14 cellular contexts compared by ENCODE assay signal in genomic region chr6:6125495-6125894, GRCh38.
DNase-seq lines count a peak whose midpoint lies in the region; ATAC-seq and TF ChIP-seq lines count a peak whose summit lies in the region.
"Had no signal": no experiment of that assay in that cellular context is flagged by ENCODE, and none has a peak within 500 bp of the region (broad histone marks: within the 10 kb centered on the region; RNA-seq: fewer than 3 reads in every experiment).

No MANE protein-coding gene starts in this region.

- no peak overlapping the region for H3K4me3 ChIP-seq in cardiac muscle cell
- H3K4me3 ChIP-seq in tibial nerve: no peak overlapping the region
- H3K4me3 ChIP-seq: GM12878 had no signal

- TF ChIP-seq POLR2A in tibial nerve (IDR thresholded peaks at IDR 0.05): no peak

- intact Hi-C loops in Right ventricle myocardium superior (cut with DNase I): no loop called here

- H3K4me1 ChIP-seq in cardiac muscle cell (ENCODE audit: low read depth) (peaks cover 5% of the 10 kb centered on the region), tibial nerve (no peaks in the 10 kb centered on the region)

- H3K36me3 ChIP-seq in cardiac muscle cell: no peaks in the 10 kb centered on the region
- no peaks in the 10 kb centered on the region for H3K36me3 ChIP-seq in tibial nerve

- no peak for TF ChIP-seq EP300 in tibial nerve (IDR thresholded peaks at IDR 0.05)

- TF ChIP-seq CTCF in cardiac muscle cell (IDR thresholded peaks at IDR 0.05; ENCODE audit: low read depth, low read length) (no peak), tibial nerve (IDR thresholded peaks at IDR 0.05) (no peak)

- H3K27me3 ChIP-seq in cardiac muscle cell (no peaks in the 10 kb centered on the region), tibial nerve (no peaks in the 10 kb centered on the region)

- 79 to 81% methylated on average over 3 of the region's 3 CpGs for WGBS in tibial nerve, 2 donors

- peak; percentile 8 for DNase-seq in NCI-H748 (lab: John Stamatoyannopoulos, UW; ENCODE audit: unreplicated experiment)
- DNase-seq in NCI-H748 treated with DMSO at 0.1 percent for 48 hours (lab: John Stamatoyannopoulos, UW): no peak
- peak in 1 of 2 donors; percentile 2 for DNase-seq in cardiac muscle cell (ENCODE audit: low read depth in 1 of 2, low spot score in 1 of 2)
- DNase-seq in Right ventricle myocardium superior: no peak
- peak; percentile 14 for DNase-seq in NCI-H69 (lab: John Stamatoyannopoulos, UW)
- peak; percentile 43 for DNase-seq in superior temporal gyrus (ENCODE audit: extremely low spot score)
- DNase-seq in tibial nerve (ENCODE audit: low spot score in 2 of 2): no peak
- no peak for DNase-seq in stimulated activated CD4-positive, alpha-beta T cell treated with anti-CD3 and anti-CD28 coated beads, Interleukin-15, amount 100 ng/mL, for 24 hours
- DNase-seq: CD8-positive, alpha-beta T cell; COR-L47; DMS79 had no signal

- ATAC-seq in Right ventricle myocardium superior (ENCODE audit: poor library complexity): no peak
- ATAC-seq: CD8-positive, alpha-beta T cell; GM12878; HCT116; HepG2 had no signal

- H3K27ac ChIP-seq in cardiac muscle cell (peak overlapping the region; percentile 35), tibial nerve (no peak overlapping the region)

- H3K9me3 ChIP-seq in cardiac muscle cell (ENCODE audit: low read depth) (no peaks in the 10 kb centered on the region), tibial nerve (peaks cover 0 to 20% (median 0%) of the 10 kb centered on the region in 4 donors)

Comparison
In these comparisons a context has a peak if more than half of its experiments do, and no peak if none do; other contexts are left out.
1. DNase-seq: peak in NCI-H748 (single experiment), NCI-H69 (single experiment) and superior temporal gyrus (single experiment); none in NCI-H748 treated with DMSO at 0.1 percent for 48 hours (single experiment), Right ventricle myocardium superior (single experiment), tibial nerve (0 of 2) and stimulated activated CD4-positive, alpha-beta T cell treated with anti-CD3 and anti-CD28 coated beads, Interleukin-15, amount 100 ng/mL, for 24 hours (single experiment).